1 cellular context compared by ENCODE assay signal in the genomic region with DNA sequence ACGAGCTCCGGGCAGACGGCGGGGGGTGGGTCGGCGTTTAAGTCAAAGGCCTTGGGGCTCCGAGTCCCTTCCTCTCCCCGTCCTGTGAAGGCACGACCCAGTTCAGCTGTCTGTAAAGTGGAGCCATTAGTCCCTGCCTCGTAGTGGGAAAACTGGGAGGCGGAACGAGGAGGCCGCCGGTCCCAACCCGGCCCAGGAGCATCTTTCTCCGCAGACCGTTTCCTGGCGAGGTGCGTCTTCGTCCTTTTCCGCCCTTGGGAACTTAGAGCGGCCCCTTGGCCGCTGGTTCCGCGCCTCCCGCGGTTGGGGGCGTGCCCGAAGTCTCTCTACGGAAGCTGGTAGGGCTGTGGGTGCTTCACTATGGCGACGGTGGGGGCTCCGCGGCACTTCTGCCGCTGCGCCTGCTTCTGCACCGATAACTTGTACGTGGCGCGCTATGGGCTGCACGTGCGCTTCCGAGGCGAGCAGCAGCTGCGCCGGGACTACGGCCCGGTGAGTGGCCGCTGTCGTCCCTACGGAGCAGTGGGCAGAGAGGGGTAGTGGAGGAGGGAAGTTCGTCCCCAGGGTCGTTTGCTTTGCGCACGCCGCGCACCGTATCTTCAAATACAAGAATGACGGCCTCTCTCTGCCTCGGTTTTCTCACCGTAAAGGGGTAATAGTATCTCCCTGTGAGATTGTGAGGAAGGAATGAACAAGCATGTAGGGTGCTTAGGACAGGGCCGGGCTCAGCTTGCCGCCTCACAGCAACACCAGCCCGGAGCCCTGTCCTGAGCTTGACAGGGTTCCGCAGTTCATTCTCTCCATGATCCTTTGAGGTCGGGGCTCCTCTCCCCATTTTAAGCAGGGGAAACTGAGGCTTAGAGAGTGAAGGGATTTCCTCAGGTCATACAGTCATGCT.
A peak's percentile ranks its signal among the peaks of the same experiment; 100 is the strongest.
TF ChIP-seq lines count a peak whose summit lies in the region.

A gene (plus strand): TSS at position 353 of the 898 bp plus-strand sequence. CDS start 8 bp downstream, at position 361.

TF ChIP-seq in K562, 482 proteins besides CTCF, POLR2A, EP300 and RAD21 (continued from another document and continues in another):
- TF ChIP-seq, protein P1, sequence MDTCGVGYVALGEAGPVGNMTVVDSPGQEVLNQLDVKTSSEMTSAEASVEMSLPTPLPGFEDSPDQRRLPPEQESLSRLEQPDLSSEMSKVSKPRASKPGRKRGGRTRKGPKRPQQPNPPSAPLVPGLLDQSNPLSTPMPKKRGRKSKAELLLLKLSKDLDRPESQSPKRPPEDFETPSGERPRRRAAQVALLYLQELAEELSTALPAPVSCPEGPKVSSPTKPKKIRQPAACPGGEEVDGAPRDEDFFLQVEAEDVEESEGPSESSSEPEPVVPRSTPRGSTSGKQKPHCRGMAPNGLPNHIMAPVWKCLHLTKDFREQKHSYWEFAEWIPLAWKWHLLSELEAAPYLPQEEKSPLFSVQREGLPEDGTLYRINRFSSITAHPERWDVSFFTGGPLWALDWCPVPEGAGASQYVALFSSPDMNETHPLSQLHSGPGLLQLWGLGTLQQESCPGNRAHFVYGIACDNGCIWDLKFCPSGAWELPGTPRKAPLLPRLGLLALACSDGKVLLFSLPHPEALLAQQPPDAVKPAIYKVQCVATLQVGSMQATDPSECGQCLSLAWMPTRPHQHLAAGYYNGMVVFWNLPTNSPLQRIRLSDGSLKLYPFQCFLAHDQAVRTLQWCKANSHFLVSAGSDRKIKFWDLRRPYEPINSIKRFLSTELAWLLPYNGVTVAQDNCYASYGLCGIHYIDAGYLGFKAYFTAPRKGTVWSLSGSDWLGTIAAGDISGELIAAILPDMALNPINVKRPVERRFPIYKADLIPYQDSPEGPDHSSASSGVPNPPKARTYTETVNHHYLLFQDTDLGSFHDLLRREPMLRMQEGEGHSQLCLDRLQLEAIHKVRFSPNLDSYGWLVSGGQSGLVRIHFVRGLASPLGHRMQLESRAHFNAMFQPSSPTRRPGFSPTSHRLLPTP (IDR thresholded peaks at IDR 0.05; ENCODE audit: borderline replicate concordance, extremely low read depth, insufficient read length): no peak
- TF ChIP-seq RBFOX2 (IDR thresholded peaks at IDR 0.05; ENCODE audit: low read depth, low read length) (peak; percentile 98), CBFB (CRISPR knock-in tag; IDR thresholded peaks at IDR 0.05) (peak; percentile 41; the same call in 1 of the 2 replicates), GTF2F1 (IDR thresholded peaks at IDR 0.05; ENCODE audit: low read depth, low read length) (peak; percentile 49; the same call in 1 of the 2 replicates), TOE1 (IDR thresholded peaks at IDR 0.05; ENCODE audit: borderline replicate concordance) (peak; percentile 92), TOE1 (CRISPR knock-in tag; IDR thresholded peaks at IDR 0.05; ENCODE audit: borderline replicate concordance, low read depth) (0 out of 2 replicates have a peak, but pooled peaks have one; percentile 27), GABPA (tag; conservative IDR thresholded peaks at IDR 0.05; ENCODE audit: low read depth) (peak; percentile 95), TCF3 (CRISPR knock-in tag; IDR thresholded peaks at IDR 0.05) (peak; percentile 52; the same call in 1 of the 2 replicates), ZBTB17 (CRISPR knock-in tag; IDR thresholded peaks at IDR 0.05) (peak; percentile 21; the same call in 1 of the 2 replicates), NEUROD1 (IDR thresholded peaks at IDR 0.05; ENCODE audit: borderline replicate concordance, low read depth, low read length, partially characterized antibody) (peak; percentile 84), SAP30 (IDR thresholded peaks at IDR 0.05; ENCODE audit: borderline replicate concordance, insufficient read depth, low read depth, low read length, poor library complexity, severe bottlenecking) (peak; percentile 72), EGR1 (conservative IDR thresholded peaks at IDR 0.05) (peak; percentile 27; the same call in 1 of the 2 replicates), RNF2 (IDR thresholded peaks at IDR 0.05) (no peak), PML (IDR thresholded peaks at IDR 0.05; ENCODE audit: low read length) (peak; percentile 36; the same call in 1 of the 2 replicates), POLR2G (IDR thresholded peaks at IDR 0.05; ENCODE audit: low read depth, low read length) (peak; percentile 97), TAL1 (IDR thresholded peaks at IDR 0.05) (peak; percentile 22; the same call in 1 of the 2 replicates), JUN (IDR thresholded peaks at IDR 0.05; ENCODE audit: borderline replicate concordance, low read depth, low read length) (peak; percentile 9; the same call in 1 of the 2 replicates), JUN (CRISPR knock-in tag; IDR thresholded peaks at IDR 0.05; ENCODE audit: borderline replicate concordance) (peak; percentile 88), SP2 (IDR thresholded peaks at IDR 0.05; ENCODE audit: extremely low read depth, low read depth, low read length, poor library complexity, severe bottlenecking) (no peak)
- TF ChIP-seq, protein P2, sequence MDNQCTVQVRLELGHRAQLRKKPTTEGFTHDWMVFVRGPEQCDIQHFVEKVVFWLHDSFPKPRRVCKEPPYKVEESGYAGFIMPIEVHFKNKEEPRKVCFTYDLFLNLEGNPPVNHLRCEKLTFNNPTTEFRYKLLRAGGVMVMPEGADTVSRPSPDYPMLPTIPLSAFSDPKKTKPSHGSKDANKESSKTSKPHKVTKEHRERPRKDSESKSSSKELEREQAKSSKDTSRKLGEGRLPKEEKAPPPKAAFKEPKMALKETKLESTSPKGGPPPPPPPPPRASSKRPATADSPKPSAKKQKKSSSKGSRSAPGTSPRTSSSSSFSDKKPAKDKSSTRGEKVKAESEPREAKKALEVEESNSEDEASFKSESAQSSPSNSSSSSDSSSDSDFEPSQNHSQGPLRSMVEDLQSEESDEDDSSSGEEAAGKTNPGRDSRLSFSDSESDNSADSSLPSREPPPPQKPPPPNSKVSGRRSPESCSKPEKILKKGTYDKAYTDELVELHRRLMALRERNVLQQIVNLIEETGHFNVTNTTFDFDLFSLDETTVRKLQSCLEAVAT (IDR thresholded peaks at IDR 0.05): peak; percentile 21 to 70; a peak in 2 of 4 replicates
- TF ChIP-seq, protein P3, sequence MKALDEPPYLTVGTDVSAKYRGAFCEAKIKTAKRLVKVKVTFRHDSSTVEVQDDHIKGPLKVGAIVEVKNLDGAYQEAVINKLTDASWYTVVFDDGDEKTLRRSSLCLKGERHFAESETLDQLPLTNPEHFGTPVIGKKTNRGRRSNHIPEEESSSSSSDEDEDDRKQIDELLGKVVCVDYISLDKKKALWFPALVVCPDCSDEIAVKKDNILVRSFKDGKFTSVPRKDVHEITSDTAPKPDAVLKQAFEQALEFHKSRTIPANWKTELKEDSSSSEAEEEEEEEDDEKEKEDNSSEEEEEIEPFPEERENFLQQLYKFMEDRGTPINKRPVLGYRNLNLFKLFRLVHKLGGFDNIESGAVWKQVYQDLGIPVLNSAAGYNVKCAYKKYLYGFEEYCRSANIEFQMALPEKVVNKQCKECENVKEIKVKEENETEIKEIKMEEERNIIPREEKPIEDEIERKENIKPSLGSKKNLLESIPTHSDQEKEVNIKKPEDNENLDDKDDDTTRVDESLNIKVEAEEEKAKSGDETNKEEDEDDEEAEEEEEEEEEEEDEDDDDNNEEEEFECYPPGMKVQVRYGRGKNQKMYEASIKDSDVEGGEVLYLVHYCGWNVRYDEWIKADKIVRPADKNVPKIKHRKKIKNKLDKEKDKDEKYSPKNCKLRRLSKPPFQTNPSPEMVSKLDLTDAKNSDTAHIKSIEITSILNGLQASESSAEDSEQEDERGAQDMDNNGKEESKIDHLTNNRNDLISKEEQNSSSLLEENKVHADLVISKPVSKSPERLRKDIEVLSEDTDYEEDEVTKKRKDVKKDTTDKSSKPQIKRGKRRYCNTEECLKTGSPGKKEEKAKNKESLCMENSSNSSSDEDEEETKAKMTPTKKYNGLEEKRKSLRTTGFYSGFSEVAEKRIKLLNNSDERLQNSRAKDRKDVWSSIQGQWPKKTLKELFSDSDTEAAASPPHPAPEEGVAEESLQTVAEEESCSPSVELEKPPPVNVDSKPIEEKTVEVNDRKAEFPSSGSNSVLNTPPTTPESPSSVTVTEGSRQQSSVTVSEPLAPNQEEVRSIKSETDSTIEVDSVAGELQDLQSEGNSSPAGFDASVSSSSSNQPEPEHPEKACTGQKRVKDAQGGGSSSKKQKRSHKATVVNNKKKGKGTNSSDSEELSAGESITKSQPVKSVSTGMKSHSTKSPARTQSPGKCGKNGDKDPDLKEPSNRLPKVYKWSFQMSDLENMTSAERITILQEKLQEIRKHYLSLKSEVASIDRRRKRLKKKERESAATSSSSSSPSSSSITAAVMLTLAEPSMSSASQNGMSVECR (CRISPR knock-in tag; IDR thresholded peaks at IDR 0.05): peak; percentile 97
- TF ChIP-seq, protein P4, sequence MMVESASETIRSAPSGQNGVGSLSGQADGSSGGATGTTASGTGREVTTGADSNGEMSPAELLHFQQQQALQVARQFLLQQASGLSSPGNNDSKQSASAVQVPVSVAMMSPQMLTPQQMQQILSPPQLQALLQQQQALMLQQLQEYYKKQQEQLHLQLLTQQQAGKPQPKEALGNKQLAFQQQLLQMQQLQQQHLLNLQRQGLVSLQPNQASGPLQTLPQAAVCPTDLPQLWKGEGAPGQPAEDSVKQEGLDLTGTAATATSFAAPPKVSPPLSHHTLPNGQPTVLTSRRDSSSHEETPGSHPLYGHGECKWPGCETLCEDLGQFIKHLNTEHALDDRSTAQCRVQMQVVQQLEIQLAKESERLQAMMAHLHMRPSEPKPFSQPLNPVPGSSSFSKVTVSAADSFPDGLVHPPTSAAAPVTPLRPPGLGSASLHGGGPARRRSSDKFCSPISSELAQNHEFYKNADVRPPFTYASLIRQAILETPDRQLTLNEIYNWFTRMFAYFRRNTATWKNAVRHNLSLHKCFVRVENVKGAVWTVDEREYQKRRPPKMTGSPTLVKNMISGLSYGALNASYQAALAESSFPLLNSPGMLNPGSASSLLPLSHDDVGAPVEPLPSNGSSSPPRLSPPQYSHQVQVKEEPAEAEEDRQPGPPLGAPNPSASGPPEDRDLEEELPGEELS (CRISPR knock-in tag; IDR thresholded peaks at IDR 0.05; ENCODE audit: borderline replicate concordance): no peak
- TF ChIP-seq, protein P5, sequence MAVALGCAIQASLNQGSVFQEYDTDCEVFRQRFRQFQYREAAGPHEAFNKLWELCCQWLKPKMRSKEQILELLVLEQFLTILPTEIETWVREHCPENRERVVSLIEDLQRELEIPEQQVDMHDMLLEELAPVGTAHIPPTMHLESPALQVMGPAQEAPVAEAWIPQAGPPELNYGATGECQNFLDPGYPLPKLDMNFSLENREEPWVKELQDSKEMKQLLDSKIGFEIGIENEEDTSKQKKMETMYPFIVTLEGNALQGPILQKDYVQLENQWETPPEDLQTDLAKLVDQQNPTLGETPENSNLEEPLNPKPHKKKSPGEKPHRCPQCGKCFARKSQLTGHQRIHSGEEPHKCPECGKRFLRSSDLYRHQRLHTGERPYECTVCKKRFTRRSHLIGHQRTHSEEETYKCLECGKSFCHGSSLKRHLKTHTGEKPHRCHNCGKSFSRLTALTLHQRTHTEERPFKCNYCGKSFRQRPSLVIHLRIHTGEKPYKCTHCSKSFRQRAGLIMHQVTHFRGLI (CRISPR knock-in tag; IDR thresholded peaks at IDR 0.05): no peak
- TF ChIP-seq, protein P6, sequence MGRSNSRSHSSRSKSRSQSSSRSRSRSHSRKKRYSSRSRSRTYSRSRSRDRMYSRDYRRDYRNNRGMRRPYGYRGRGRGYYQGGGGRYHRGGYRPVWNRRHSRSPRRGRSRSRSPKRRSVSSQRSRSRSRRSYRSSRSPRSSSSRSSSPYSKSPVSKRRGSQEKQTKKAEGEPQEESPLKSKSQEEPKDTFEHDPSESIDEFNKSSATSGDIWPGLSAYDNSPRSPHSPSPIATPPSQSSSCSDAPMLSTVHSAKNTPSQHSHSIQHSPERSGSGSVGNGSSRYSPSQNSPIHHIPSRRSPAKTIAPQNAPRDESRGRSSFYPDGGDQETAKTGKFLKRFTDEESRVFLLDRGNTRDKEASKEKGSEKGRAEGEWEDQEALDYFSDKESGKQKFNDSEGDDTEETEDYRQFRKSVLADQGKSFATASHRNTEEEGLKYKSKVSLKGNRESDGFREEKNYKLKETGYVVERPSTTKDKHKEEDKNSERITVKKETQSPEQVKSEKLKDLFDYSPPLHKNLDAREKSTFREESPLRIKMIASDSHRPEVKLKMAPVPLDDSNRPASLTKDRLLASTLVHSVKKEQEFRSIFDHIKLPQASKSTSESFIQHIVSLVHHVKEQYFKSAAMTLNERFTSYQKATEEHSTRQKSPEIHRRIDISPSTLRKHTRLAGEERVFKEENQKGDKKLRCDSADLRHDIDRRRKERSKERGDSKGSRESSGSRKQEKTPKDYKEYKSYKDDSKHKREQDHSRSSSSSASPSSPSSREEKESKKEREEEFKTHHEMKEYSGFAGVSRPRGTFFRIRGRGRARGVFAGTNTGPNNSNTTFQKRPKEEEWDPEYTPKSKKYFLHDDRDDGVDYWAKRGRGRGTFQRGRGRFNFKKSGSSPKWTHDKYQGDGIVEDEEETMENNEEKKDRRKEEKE (IDR thresholded peaks at IDR 0.05; ENCODE audit: borderline replicate concordance in 1 of 2, control insufficient read depth in 1 of 2, low read depth in 2 of 2, low read length in 1 of 2): peak in 1 of 2 experiments; percentile 44; a peak in 1 of 4 replicates
- TF ChIP-seq, protein P7, sequence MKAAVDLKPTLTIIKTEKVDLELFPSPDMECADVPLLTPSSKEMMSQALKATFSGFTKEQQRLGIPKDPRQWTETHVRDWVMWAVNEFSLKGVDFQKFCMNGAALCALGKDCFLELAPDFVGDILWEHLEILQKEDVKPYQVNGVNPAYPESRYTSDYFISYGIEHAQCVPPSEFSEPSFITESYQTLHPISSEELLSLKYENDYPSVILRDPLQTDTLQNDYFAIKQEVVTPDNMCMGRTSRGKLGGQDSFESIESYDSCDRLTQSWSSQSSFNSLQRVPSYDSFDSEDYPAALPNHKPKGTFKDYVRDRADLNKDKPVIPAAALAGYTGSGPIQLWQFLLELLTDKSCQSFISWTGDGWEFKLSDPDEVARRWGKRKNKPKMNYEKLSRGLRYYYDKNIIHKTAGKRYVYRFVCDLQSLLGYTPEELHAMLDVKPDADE (conservative IDR thresholded peaks at IDR 0.05; ENCODE audit: control insufficient read depth, low read depth, low read length): 0 out of 2 replicates have a peak, but pooled peaks have one; percentile 45
- TF ChIP-seq, protein P8, sequence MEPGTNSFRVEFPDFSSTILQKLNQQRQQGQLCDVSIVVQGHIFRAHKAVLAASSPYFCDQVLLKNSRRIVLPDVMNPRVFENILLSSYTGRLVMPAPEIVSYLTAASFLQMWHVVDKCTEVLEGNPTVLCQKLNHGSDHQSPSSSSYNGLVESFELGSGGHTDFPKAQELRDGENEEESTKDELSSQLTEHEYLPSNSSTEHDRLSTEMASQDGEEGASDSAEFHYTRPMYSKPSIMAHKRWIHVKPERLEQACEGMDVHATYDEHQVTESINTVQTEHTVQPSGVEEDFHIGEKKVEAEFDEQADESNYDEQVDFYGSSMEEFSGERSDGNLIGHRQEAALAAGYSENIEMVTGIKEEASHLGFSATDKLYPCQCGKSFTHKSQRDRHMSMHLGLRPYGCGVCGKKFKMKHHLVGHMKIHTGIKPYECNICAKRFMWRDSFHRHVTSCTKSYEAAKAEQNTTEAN (CRISPR knock-in tag; IDR thresholded peaks at IDR 0.05): peak; percentile 81
- TF ChIP-seq, protein P9, sequence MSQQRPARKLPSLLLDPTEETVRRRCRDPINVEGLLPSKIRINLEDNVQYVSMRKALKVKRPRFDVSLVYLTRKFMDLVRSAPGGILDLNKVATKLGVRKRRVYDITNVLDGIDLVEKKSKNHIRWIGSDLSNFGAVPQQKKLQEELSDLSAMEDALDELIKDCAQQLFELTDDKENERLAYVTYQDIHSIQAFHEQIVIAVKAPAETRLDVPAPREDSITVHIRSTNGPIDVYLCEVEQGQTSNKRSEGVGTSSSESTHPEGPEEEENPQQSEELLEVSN (IDR thresholded peaks at IDR 0.05; ENCODE audit: borderline replicate concordance in 1 of 2, extremely low read depth in 1 of 2, insufficient read depth in 1 of 2, insufficient read length in 1 of 2, low read depth in 1 of 2, low read length in 1 of 2, poor library complexity in 1 of 2, severe bottlenecking in 1 of 2): peak; percentile 80 to 89
